In the genomic region with DNA sequence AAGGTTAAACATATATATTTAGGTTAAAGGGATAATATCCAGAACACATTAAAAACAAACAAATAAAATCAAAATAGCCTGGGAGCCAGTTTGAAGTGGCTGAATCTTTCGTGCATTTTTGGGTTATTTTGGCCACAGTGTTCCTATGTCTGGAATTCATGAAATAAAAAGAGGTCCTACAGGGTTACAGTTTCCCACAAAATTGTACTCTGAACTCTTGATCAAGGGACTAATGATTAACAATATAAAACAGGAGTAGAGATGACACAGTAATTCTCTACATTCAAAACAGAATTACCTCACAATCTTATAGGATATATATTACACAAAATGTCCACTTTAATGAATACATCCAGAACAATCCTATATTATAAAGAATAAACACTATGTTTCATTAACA, we compare ENCODE assay signal across 9 cellular contexts.
"Had no signal": no experiment of that assay in that cellular context is flagged by ENCODE, and none has a peak within 500 bp of the region (broad histone marks: within the 10 kb centered on the region; RNA-seq: fewer than 3 reads in every experiment).

No MANE protein-coding gene starts in this region.

- H3K4me3 ChIP-seq: GM23248, HAP-1, K562 had no signal

- H3K27ac ChIP-seq: GM23248, HL-60 had no signal

- H3K9me3 ChIP-seq: HAP-1 had no signal

- H3K4me1 ChIP-seq: HAP-1 had no signal

- H3K4me3 Mint-ChIP-seq: HFFc6 had no signal

- DNase-seq: GM23248, GOT3, H7, HFFc6, IMR-90 had no signal

- H3K9me3 Mint-ChIP-seq: HFFc6 had no signal

- H3K9ac ChIP-seq: GM23248 had no signal

- H3K27ac Mint-ChIP-seq: HFFc6 had no signal

- FAIRE-seq: K562 had no signal

- ATAC-seq: HCT116, K562 had no signal
